1 cellular context compared by ENCODE assay signal in the genomic region with DNA sequence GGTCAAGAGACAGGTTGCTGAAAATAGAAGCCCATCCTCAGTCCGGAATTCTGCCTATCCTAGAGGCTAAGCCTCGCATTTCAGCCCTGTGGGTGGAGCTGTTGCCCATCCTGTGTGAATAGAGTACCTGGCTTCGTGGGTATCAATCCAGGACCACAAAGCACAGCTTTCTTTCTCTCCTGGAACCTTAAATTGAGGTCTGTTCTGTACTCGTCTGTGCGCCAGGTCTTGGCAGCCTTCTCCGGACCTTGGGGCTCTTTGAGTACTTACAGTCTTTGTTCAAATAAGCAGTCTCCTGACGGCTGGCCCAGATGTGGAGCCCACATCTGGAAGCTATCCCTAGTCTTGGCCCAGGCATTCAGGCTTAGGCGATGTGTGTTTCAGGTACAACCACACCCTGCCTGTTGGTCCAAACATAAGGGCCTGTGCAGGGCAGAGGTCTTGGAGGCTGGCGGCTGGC.
TF ChIP-seq lines count a peak whose summit lies in the region.

No MANE protein-coding gene starts in this region.

TF ChIP-seq in GM23338, 12 proteins besides CTCF, POLR2A, EP300 and RAD21 (continued from another document):
- TF ChIP-seq, protein P1, sequence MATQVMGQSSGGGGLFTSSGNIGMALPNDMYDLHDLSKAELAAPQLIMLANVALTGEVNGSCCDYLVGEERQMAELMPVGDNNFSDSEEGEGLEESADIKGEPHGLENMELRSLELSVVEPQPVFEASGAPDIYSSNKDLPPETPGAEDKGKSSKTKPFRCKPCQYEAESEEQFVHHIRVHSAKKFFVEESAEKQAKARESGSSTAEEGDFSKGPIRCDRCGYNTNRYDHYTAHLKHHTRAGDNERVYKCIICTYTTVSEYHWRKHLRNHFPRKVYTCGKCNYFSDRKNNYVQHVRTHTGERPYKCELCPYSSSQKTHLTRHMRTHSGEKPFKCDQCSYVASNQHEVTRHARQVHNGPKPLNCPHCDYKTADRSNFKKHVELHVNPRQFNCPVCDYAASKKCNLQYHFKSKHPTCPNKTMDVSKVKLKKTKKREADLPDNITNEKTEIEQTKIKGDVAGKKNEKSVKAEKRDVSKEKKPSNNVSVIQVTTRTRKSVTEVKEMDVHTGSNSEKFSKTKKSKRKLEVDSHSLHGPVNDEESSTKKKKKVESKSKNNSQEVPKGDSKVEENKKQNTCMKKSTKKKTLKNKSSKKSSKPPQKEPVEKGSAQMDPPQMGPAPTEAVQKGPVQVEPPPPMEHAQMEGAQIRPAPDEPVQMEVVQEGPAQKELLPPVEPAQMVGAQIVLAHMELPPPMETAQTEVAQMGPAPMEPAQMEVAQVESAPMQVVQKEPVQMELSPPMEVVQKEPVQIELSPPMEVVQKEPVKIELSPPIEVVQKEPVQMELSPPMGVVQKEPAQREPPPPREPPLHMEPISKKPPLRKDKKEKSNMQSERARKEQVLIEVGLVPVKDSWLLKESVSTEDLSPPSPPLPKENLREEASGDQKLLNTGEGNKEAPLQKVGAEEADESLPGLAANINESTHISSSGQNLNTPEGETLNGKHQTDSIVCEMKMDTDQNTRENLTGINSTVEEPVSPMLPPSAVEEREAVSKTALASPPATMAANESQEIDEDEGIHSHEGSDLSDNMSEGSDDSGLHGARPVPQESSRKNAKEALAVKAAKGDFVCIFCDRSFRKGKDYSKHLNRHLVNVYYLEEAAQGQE (IDR thresholded peaks at IDR 0.05; ENCODE audit: unreplicated experiment), result no peak
- no peak for TF ChIP-seq NANOG (IDR thresholded peaks at IDR 0.05; ENCODE audit: borderline replicate concordance)
- TF ChIP-seq, protein P2, sequence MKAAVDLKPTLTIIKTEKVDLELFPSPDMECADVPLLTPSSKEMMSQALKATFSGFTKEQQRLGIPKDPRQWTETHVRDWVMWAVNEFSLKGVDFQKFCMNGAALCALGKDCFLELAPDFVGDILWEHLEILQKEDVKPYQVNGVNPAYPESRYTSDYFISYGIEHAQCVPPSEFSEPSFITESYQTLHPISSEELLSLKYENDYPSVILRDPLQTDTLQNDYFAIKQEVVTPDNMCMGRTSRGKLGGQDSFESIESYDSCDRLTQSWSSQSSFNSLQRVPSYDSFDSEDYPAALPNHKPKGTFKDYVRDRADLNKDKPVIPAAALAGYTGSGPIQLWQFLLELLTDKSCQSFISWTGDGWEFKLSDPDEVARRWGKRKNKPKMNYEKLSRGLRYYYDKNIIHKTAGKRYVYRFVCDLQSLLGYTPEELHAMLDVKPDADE (IDR thresholded peaks at IDR 0.05), result no peak
